ENCODE assay signal across 11 cellular contexts in the genomic region with DNA sequence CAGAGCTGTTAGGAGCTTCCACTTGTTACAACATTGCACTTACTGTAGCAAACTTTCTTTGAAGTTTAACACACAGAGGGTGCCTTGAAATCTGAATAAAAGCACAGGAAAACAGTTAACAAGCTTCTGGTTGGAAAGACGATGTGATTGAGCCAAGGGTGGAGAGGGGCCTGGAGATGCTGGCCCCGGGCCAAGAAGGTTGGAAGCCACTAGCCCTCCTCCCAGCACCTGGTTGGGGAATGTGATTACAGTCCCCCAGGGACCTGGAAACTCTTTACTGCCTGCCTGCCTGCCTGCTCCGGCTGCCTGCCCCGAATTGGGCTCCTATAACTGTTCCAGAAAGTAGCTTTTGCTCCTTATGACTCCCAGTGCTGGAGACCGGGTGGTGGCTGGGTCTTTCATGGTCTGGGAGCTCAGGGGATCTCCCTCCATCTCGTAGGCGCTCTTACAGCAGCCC.
DNase-seq lines count a peak whose midpoint lies in the region; ATAC-seq and TF ChIP-seq lines count a peak whose summit lies in the region.
"Had no signal": no experiment of that assay in that cellular context is flagged by ENCODE, and none has a peak within 500 bp of the region (broad histone marks: within the 10 kb centered on the region; RNA-seq: fewer than 3 reads in every experiment).

No MANE protein-coding gene starts in this region.

- TF ChIP-seq CTCF in RWPE1 (conservative IDR thresholded peaks at IDR 0.05; ENCODE audit: low read depth), result no peak

- CTCF ChIA-PET in RWPE1 (lab: Yijun Ruan, JAX), result interaction anchor here (0.8 to 1.1 kb wide), 3 partner anchors 246 to 783 kb away, joined by 3 to 7 read pairs (median 3); no protein-coding TSS in a partner anchor

- DNase-seq in COLO668 (lab: John Stamatoyannopoulos, UW; ENCODE audit: unreplicated experiment) (peak; percentile 22), NCI-H1105 treated with DMSO at 0.1 percent for 48 hours (lab: John Stamatoyannopoulos, UW) (peak; percentile 83), RWPE1 (ENCODE audit: low spot score) (no peak), left kidney (ENCODE audit: low read depth, low spot score) (peak; percentile 71), SIG-M5 treated with dmso at 0.1 percent for 504 hours (lab: John Stamatoyannopoulos, UW; ENCODE audit: unreplicated experiment) (no peak), NOMO-1 treated with dmso at 0.1 percent for 144 hours (lab: John Stamatoyannopoulos, UW; ENCODE audit: unreplicated experiment) (no peak)
- no peak for DNase-seq in stimulated activated naive CD8-positive, alpha-beta T cell treated with anti-CD3 and anti-CD28 coated beads, Interleukin-15, Interleukin-2, amounts not matched to agents 100 U/mL and 50 U/mL, for 24 hours
- no peak for DNase-seq in activated CD4-positive, CD25-positive, alpha-beta regulatory T cell treated with anti-CD3 and anti-CD28 coated beads, Interleukin-2, amount 50 U/mL, for 72 hours
- DNase-seq: activated CD4-positive, alpha-beta T cell treated with anti-CD3 and anti-CD28 coated beads for 48 hours; C1 segment of cervical spinal cord; heart right ventricle had no signal

- ATAC-seq in stimulated activated naive CD8-positive, alpha-beta T cell treated with anti-CD3 and anti-CD28 coated beads, Interleukin-15, Interleukin-2, amounts not matched to agents 100 U/mL and 50 U/mL, for 24 hours, result no peak

- POLR2A ChIA-PET in RWPE1 (lab: Yijun Ruan, JAX; ENCODE audit: low non-redundant PET), result no interaction called here

- H3K27ac ChIP-seq in RWPE1, result peak overlapping the region; percentile 62
- H3K27ac ChIP-seq: heart right ventricle had no signal

Comparison
In these comparisons a context has a peak if more than half of its experiments do, and no peak if none do; other contexts are left out.
1. DNase-seq: peak in COLO668 (single experiment), NCI-H1105 treated with DMSO at 0.1 percent for 48 hours (single experiment) and left kidney (single experiment); none in RWPE1 (single experiment), SIG-M5 treated with dmso at 0.1 percent for 504 hours (single experiment), stimulated activated naive CD8-positive, alpha-beta T cell treated with anti-CD3 and anti-CD28 coated beads, Interleukin-15, Interleukin-2, amounts not matched to agents 100 U/mL and 50 U/mL, for 24 hours (single experiment), NOMO-1 treated with dmso at 0.1 percent for 144 hours (single experiment) and activated CD4-positive, CD25-positive, alpha-beta regulatory T cell treated with anti-CD3 and anti-CD28 coated beads, Interleukin-2, amount 50 U/mL, for 72 hours (single experiment).